Comparison of ENCODE assay signal across 35 cellular contexts in genomic region chr14:38851109-38851508, GRCh38.
"Had no signal": no experiment of that assay in that cellular context is flagged by ENCODE, and none has a peak within 500 bp of the region (broad histone marks: within the 10 kb centered on the region; RNA-seq: fewer than 3 reads in every experiment).

No MANE protein-coding gene starts in this region.

- H3K36me3 ChIP-seq: MG63 had no signal

- H3K9me3 ChIP-seq: MG63 had no signal

- H3K4me3 ChIP-seq: MG63 had no signal

- H3K9ac ChIP-seq: KMS-11 had no signal

- H3K4me2 ChIP-seq: KMS-11 had no signal

- DNase-seq: Karpas-422, Kasumi-1, MG63, MM.1S, MV-4-11, NCI-H1048, NCI-H1092, NCI-H1092 treated with DMSO at 0.1 percent for 48 hours, NCI-H1105, NCI-H1105 treated with DMSO at 0.1 percent for 48 hours, NCI-H1417, NCI-H1417 treated with DMSO at 0.1 percent for 48 hours, NCI-H1436, NCI-H1436 treated with DMSO at 0.1 percent for 48 hours, NCI-H146, NCI-H1694, NCI-H1694 treated with DMSO at 0.1 percent for 48 hours, NCI-H187, NCI-H187 treated with DMSO at 0.1 percent for 48 hours, NCI-H1930, NCI-H2029, NCI-H2029 treated with DMSO at 0.1 percent for 48 hours, NCI-H2081, NCI-H2081 treated with DMSO at 0.1 percent for 48 hours, NCI-H2107, NCI-H2171, NCI-H2171 treated with DMSO at 0.1 percent for 48 hours, NCI-H2227 treated with DMSO at 0.1 percent for 48 hours, NCI-H226, NCI-H345, NCI-H446 treated with DMSO at 0.1 percent for 48 hours, NCI-H510A, NCI-H510A treated with DMSO at 0.1 percent for 48 hours, NCI-H524 had no signal

- H3K27me3 ChIP-seq: MG63 had no signal

- H3K27ac ChIP-seq: KMS-11 had no signal
